Comparison of ENCODE assay signal across 10 cellular contexts in the genomic region with DNA sequence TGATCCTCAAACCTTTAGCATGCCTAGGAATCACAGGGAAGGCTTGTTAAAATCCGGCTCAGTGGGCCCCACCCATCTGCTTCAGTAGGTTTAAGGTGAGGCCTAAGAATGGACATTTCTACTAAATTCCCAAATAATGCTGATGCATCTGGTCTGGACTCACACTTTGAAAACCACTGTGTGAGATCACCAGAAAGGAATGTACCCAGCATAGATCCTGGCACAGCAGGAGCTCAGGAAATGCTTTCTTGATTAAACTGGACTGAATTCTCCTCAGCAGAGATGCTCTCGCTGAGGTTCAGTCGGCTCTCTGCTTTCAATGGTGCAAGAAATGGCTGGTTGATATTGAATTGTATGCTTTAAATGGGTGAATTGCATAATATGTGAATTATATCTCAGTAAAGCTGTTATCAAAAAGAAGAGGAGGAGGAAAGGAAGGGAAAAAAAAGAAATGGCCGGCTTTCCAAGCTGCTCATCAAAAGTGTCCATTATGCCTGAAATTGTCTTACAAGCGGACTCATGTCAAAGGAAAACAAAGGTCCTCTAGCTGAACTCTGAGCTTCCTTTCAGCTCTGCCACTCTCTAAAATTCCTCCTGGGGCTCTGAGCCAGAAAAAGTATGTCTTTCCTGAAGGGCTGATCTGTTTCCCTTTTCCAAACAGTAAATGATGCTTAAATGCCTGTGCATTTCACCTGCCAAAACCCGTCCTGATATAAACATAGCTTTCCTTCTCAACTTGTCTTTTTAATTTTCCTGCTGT.
DNase-seq lines count a peak whose midpoint lies in the region; ATAC-seq and TF ChIP-seq lines count a peak whose summit lies in the region.
"Had no signal": no experiment of that assay in that cellular context is flagged by ENCODE, and none has a peak within 500 bp of the region (broad histone marks: within the 10 kb centered on the region; RNA-seq: fewer than 3 reads in every experiment).

No MANE protein-coding gene starts in this region.

- TF ChIP-seq POLR2A in upper lobe of left lung (IDR thresholded peaks at IDR 0.05): no peak

- no peak overlapping the region for H3K9ac ChIP-seq in MM.1S (ENCODE audit: low read length)

- H3K9me3 ChIP-seq in upper lobe of left lung (no peaks in the 10 kb centered on the region), MM.1S (replicated peaks; ENCODE audit: insufficient read depth, low read length) (no peaks in the 10 kb centered on the region)

- H3F3A ChIP-seq in MM.1S (ENCODE audit: insufficient read depth, low read length): no peaks in the 10 kb centered on the region

- H3K27me3 ChIP-seq in upper lobe of left lung (no peaks in the 10 kb centered on the region), MM.1S (replicated peaks; ENCODE audit: insufficient read depth, low read length) (no peaks in the 10 kb centered on the region)

- H3K4me1 ChIP-seq in upper lobe of left lung: peaks cover 6 to 23% (median 10%) of the 10 kb centered on the region in 4 donors
- no peaks in the 10 kb centered on the region for H3K4me1 ChIP-seq in MM.1S (ENCODE audit: low read length)

- H3K79me2 ChIP-seq in MM.1S (ENCODE audit: low read length): no peaks in the 10 kb centered on the region

- H3K36me3 ChIP-seq in upper lobe of left lung (no peaks in the 10 kb centered on the region), MM.1S (replicated peaks; ENCODE audit: insufficient read depth, low read length) (no peaks in the 10 kb centered on the region)

- DNase-seq in DMS 273 (lab: John Stamatoyannopoulos, UW; ENCODE audit: unreplicated experiment): peak; percentile 33
- no peak for DNase-seq in DMS 273 treated with DMSO at 0.1 percent for 48 hours (lab: John Stamatoyannopoulos, UW)
- peak; percentile 96 to 98 for DNase-seq in cardiac fibroblast (ENCODE audit: low read depth in 2 of 2)
- peak; percentile 57 for DNase-seq in left kidney (ENCODE audit: low read depth, low spot score)
- DNase-seq in upper lobe of left lung: no peak
- no peak for DNase-seq in SHP77 treated with DMSO at 0.1 percent for 48 hours (lab: John Stamatoyannopoulos, UW)
- DNase-seq in COR-L47 (lab: John Stamatoyannopoulos, UW): no peak
- DNase-seq in MM.1S: no peak
- DNase-seq: activated CD8-positive, alpha-beta memory T cell treated with anti-CD3 and anti-CD28 coated beads, Interleukin-2, amount 50 U/mL, for 4 hours had no signal

- no peak for TF ChIP-seq CTCF in cardiac fibroblast (IDR thresholded peaks at IDR 0.05; ENCODE audit: low read depth, low read length)
- no peak for TF ChIP-seq CTCF in upper lobe of left lung (IDR thresholded peaks at IDR 0.05)
- TF ChIP-seq CTCF in MM.1S (IDR thresholded peaks at IDR 0.05; ENCODE audit: low read length): no peak

- no peak overlapping the region for H3K4me2 ChIP-seq in MM.1S (ENCODE audit: low read depth, low read length)

- no peak for TF ChIP-seq EP300 in upper lobe of left lung (IDR thresholded peaks at IDR 0.05)

- H3K9me2 ChIP-seq in MM.1S (replicated peaks; ENCODE audit: insufficient read depth, low read length): no peaks in the 10 kb centered on the region

- no peak overlapping the region for H2AFZ ChIP-seq in MM.1S (ENCODE audit: low read length)

- no peaks in the 10 kb centered on the region for H4K20me1 ChIP-seq in MM.1S (ENCODE audit: insufficient read depth, low read length)

- ATAC-seq in upper lobe of left lung (ENCODE audit: low FRiP score in 2 of 2): peak; percentile 41 to 80

- peak overlapping the region in 3 of 4 donors; percentile 21 to 59 (median 32) for H3K27ac ChIP-seq in upper lobe of left lung
- H3K27ac ChIP-seq in MM.1S (ENCODE audit: low read length): no peak overlapping the region
- H3K27ac ChIP-seq: 22Rv1 had no signal

- H3K4me3 ChIP-seq in cardiac fibroblast (replicated peaks in 1 of 2; ENCODE audit: low read depth in 2 of 2, low read length in 2 of 2) (no peak overlapping the region), upper lobe of left lung (no peak overlapping the region), MM.1S (ENCODE audit: low read length) (no peak overlapping the region)

- WGBS in upper lobe of left lung, 2 donors: 53% methylated on average over 6 of the region's 6 CpGs

Comparison
In these comparisons a context has a peak if more than half of its experiments do, and no peak if none do; other contexts are left out.
1. DNase-seq: peak in DMS 273 (single experiment), cardiac fibroblast (2 of 2) and left kidney (single experiment); none in DMS 273 treated with DMSO at 0.1 percent for 48 hours (single experiment), upper lobe of left lung (0 of 2), SHP77 treated with DMSO at 0.1 percent for 48 hours (single experiment), COR-L47 (single experiment) and MM.1S (single experiment).